ENCODE assay signal across 11 cellular contexts in the genomic region with DNA sequence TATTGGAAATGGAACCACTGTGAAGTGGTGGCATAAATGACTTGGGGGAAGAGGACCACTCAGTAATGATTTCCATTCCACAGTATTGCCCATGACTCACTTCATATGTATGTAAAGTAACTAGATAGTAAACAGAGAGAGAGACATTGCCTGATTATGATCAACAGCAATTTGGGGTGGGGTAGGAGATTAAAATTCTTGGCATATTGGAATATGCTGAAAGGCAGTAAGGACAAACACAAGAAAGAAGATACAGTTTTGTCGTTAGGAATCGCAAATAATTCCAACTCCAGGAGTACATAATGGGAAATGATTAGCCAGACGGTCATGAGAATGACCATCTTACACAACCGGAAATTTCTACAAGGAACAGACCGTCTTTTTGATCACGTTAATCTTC. TPM values are rescaled to one million over a fixed set of nuclear protein-coding genes. Genes with fewer than 3 reads are reported as not detected.
A peak's percentile ranks its signal among the peaks of the same experiment; 100 is the strongest.
DNase-seq lines count a peak whose midpoint lies in the region; ATAC-seq and TF ChIP-seq lines count a peak whose summit lies in the region.
"Had no signal": no experiment of that assay in that cellular context is flagged by ENCODE, and none has a peak within 500 bp of the region (broad histone marks: within the 10 kb centered on the region; RNA-seq: fewer than 3 reads in every experiment).

No MANE protein-coding gene starts in this region.

- no peaks in the 10 kb centered on the region for H3F3A ChIP-seq in GM23338 (replicated peaks; ENCODE audit: low read depth)

- H3K4ac ChIP-seq in mesenchymal stem cell (ENCODE audit: low read depth in 1 of 2, low read length in 2 of 2), result no peak overlapping the region

- H3K27me3 Mint-ChIP-seq in GM23338 (ENCODE audit: insufficient read depth, low read depth, poor library complexity), result peaks cover 5% of the 10 kb centered on the region

- BruUV-seq in A673 (replicated peaks; lab: Mats Ljungman, UMichigan), result no TSS peak

- H3K36me3 ChIP-seq in A673 (ENCODE audit: insufficient read depth, low read length, poor library complexity, severe bottlenecking) (peaks cover 22% of the 10 kb centered on the region), GM23338 (ENCODE audit: insufficient read depth) (no peaks in the 10 kb centered on the region; the same call in 1 of the 2 replicates), mesenchymal stem cell (ENCODE audit: control insufficient read depth in 1 of 2, insufficient read depth in 2 of 2, low read depth in 1 of 2, low read length in 2 of 2) (peaks cover 0 to 18% of the 10 kb centered on the region in 2 experiments)
- H3K36me3 ChIP-seq: MG63 had no signal

- POLR2A ChIA-PET in A673 (lab: Charles Lee; ENCODE audit: low non-redundant PET), result no interaction called here

- no peak overlapping the region; the same call in 1 of the 2 replicates for H3K27ac Mint-ChIP-seq in GM23338
- H3K27ac Mint-ChIP-seq in activated naive CD4-positive, alpha-beta T cell treated with anti-CD3 and anti-CD28 coated beads, Interleukin-2, amount 50 U/mL, for 72 hours, result peak overlapping the region; percentile 96 to 97

- H3K14ac ChIP-seq in mesenchymal stem cell (ENCODE audit: low read length in 2 of 2), result no peak overlapping the region

- TF ChIP-seq CTCF in A673 (conservative IDR thresholded peaks at IDR 0.05; ENCODE audit: low read depth, low read length), result no peak
- TF ChIP-seq CTCF in GM23338 (conservative IDR thresholded peaks at IDR 0.05; ENCODE audit: low read depth in 2 of 2), result no peak
- no peak for TF ChIP-seq CTCF in GM13977 (IDR thresholded peaks at IDR 0.05; ENCODE audit: extremely low read depth, insufficient read depth, missing control alignments)

- no peak overlapping the region for H2BK5ac ChIP-seq in mesenchymal stem cell (ENCODE audit: low read depth, low read length, poor library complexity, severe bottlenecking)

- no peak overlapping the region for H4K91ac ChIP-seq in mesenchymal stem cell (ENCODE audit: low read length)

- H2BK120ac ChIP-seq in mesenchymal stem cell (ENCODE audit: low read depth, low read length), result no peak overlapping the region

- peaks cover 15% of the 10 kb centered on the region for H3K9me2 ChIP-seq in GM23338 (ENCODE audit: insufficient read depth)

- H3K4me3 ChIP-seq in A673 (ENCODE audit: low read depth, low read length, poor library complexity, severe bottlenecking), result no peak overlapping the region
- no peak overlapping the region for H3K4me3 ChIP-seq in GM23338
- H3K4me3 ChIP-seq in mesenchymal stem cell (ENCODE audit: insufficient read depth in 1 of 2, low read depth in 1 of 2, low read length in 2 of 2), result no peak overlapping the region

- H2BK15ac ChIP-seq in mesenchymal stem cell (ENCODE audit: low read depth, poor library complexity, severe bottlenecking), result no peak overlapping the region

- H3K4me1 Mint-ChIP-seq in GM23338, result peaks cover 32% of the 10 kb centered on the region

- in situ Hi-C loops in GM13977 (cut with MboI; ENCODE audit: low pct_unique_long_range_greater_than_20kb, low sequenced_read_pairs, unreplicated experiment), result no loop called here

- no peak overlapping the region for H3K18ac ChIP-seq in mesenchymal stem cell (ENCODE audit: low read depth in 1 of 2, low read length in 2 of 2)

- no peak overlapping the region for H3K4me3 Mint-ChIP-seq in GM23338

- H3K23ac ChIP-seq in mesenchymal stem cell (ENCODE audit: low read length in 2 of 2), result no peak overlapping the region

- no peak for ATAC-seq in GM23338
- ATAC-seq in activated naive CD4-positive, alpha-beta T cell treated with anti-CD3 and anti-CD28 coated beads, Interleukin-2, amount 50 U/mL, for 72 hours, result peak in 1 of 2 donors; percentile 18
- ATAC-seq in HG03342 (IDR thresholded peaks at IDR 0.05; ENCODE audit: unreplicated experiment), result no peak
- ATAC-seq in GM21723 (IDR thresholded peaks at IDR 0.05; ENCODE audit: unreplicated experiment), result no peak

- no peak overlapping the region for H2AK5ac ChIP-seq in mesenchymal stem cell (ENCODE audit: low read length, severe bottlenecking)

- no peaks in the 10 kb centered on the region for H3K79me1 ChIP-seq in mesenchymal stem cell (replicated peaks; ENCODE audit: low read length, poor library complexity, severe bottlenecking)

- DNase-seq in A673 (ENCODE audit: low spot score) (no peak), GM23338 (ENCODE audit: low spot score) (no peak), mesenchymal stem cell (peak; percentile 29), RPMI8226 (no peak), GM13977 (ENCODE audit: low spot score) (no peak)
- DNase-seq in activated naive CD4-positive, alpha-beta T cell treated with anti-CD3 and anti-CD28 coated beads, Interleukin-2, amount 50 U/mL, for 72 hours (ENCODE audit: low spot score in 2 of 2), result no peak
- DNase-seq: CD8-positive, alpha-beta memory T cell; kidney; MG63 had no signal

- no peaks in the 10 kb centered on the region for H3K27me3 ChIP-seq in A673 (replicated peaks; ENCODE audit: insufficient read depth, low read depth, low read length, poor library complexity)
- H3K27me3 ChIP-seq in GM23338 (ENCODE audit: insufficient read depth), result no peaks in the 10 kb centered on the region
- H3K27me3 ChIP-seq in mesenchymal stem cell (ENCODE audit: control insufficient read depth in 1 of 2, insufficient read depth in 1 of 2, low read length in 2 of 2), result no peaks in the 10 kb centered on the region
- H3K27me3 ChIP-seq: MG63 had no signal

- H2AFZ ChIP-seq in GM23338 (peak overlapping the region; percentile 97), mesenchymal stem cell (ENCODE audit: low read depth, low read length) (no peak overlapping the region)

- intact Hi-C loops in A673 (cut with micrococcal nuclease; ENCODE audit: unreplicated experiment), result no loop called here

- peaks cover 30% of the 10 kb centered on the region for H4K20me1 ChIP-seq in GM23338 (replicated peaks; ENCODE audit: insufficient read depth)

- H3K79me2 ChIP-seq in GM23338 (replicated peaks; ENCODE audit: insufficient read depth), result peaks cover 35% of the 10 kb centered on the region

- H3K4me1 ChIP-seq in A673 (ENCODE audit: insufficient read depth, low read length, poor library complexity, severe bottlenecking) (peaks cover 14% of the 10 kb centered on the region), GM23338 (ENCODE audit: insufficient read depth) (peaks cover 26% of the 10 kb centered on the region), mesenchymal stem cell (ENCODE audit: control insufficient read depth, insufficient read depth, low read depth, low read length) (peaks cover 7% of the 10 kb centered on the region)

- H3K9me3 ChIP-seq in A673 (ENCODE audit: low read depth, low read length, poor library complexity, severe bottlenecking), result no peaks in the 10 kb centered on the region
- no peaks in the 10 kb centered on the region for H3K9me3 ChIP-seq in mesenchymal stem cell (ENCODE audit: control insufficient read depth, low read length)
- H3K9me3 ChIP-seq: MG63 had no signal

- CTCF ChIA-PET in A673 (lab: Charles Lee), result no interaction called here

- peaks cover 28% of the 10 kb centered on the region; the same call in 2 of the 3 replicates for H3K36me3 Mint-ChIP-seq in GM23338 (ENCODE audit: low read depth)
- H3K36me3 Mint-ChIP-seq in activated naive CD4-positive, alpha-beta T cell treated with anti-CD3 and anti-CD28 coated beads, Interleukin-2, amount 50 U/mL, for 72 hours, result peaks cover 31 to 75% of the 10 kb centered on the region in 2 donors

- 0 out of 2 replicates have a peak overlapping the region, but pooled peaks have one; percentile 63 for H3K4me2 ChIP-seq in GM23338
- H3K4me2 ChIP-seq in mesenchymal stem cell (ENCODE audit: low read length, poor library complexity, severe bottlenecking), result no peak overlapping the region

- H4K8ac ChIP-seq in mesenchymal stem cell (ENCODE audit: low read length), result no peak overlapping the region

- WGBS in mesenchymal stem cell, result 93% methylated on average over 6 of the region's 6 CpGs

- no peak overlapping the region for H2BK12ac ChIP-seq in mesenchymal stem cell (ENCODE audit: low read length in 2 of 2)

- H3K27ac ChIP-seq in A673 (ENCODE audit: low read depth, low read length, poor library complexity, severe bottlenecking) (peak overlapping the region; percentile 86), GM23338 (ENCODE audit: low read depth) (peak overlapping the region; percentile 72), mesenchymal stem cell (ENCODE audit: low read length, poor library complexity, severe bottlenecking) (no peak overlapping the region)

- H3K9ac ChIP-seq in mesenchymal stem cell (ENCODE audit: low read length), result no peak overlapping the region

- H3K9me3 Mint-ChIP-seq in GM23338, result peaks cover 4% of the 10 kb centered on the region; the same call in 2 of the 3 replicates
- peaks cover 9 to 15% of the 10 kb centered on the region in 2 donors for H3K9me3 Mint-ChIP-seq in activated naive CD4-positive, alpha-beta T cell treated with anti-CD3 and anti-CD28 coated beads, Interleukin-2, amount 50 U/mL, for 72 hours
- H3K9me3 Mint-ChIP-seq: CD8-positive, alpha-beta memory T cell had no signal

TF ChIP-seq in GM23338, 12 proteins besides CTCF, POLR2A, EP300 and RAD21:
- TF ChIP-seq NANOG (IDR thresholded peaks at IDR 0.05; ENCODE audit: borderline replicate concordance) (no peak), ETS1 (IDR thresholded peaks at IDR 0.05) (no peak)

RNA-seq across cellular contexts. Expression of gene HMGCS1, which starts 1.5 kb away (rescaled TPM):
- total RNA-seq in A673 (2021), result 142 and 162 TPM in 2 replicates
- 278 and 339 TPM in 2 replicates for total RNA-seq in GM23338 (2014; rRNA removed; shearing (Covaris generic))
- 152 and 172 TPM in 2 replicates for polyA plus RNA-seq in GM23338 (2016; fragmentation: Nextera tagmentation; extraction: Ambion mirVana)
- total RNA-seq in activated naive CD4-positive, alpha-beta T cell treated with anti-CD3 and anti-CD28 coated beads, Interleukin-2, amount 50 U/mL, for 72 hours, result 100 to 1,000 TPM in 1 of 2 donors, 10 to 100 TPM in 1; 80.0 to 116 TPM
- 252 TPM for polyA plus RNA-seq in mesenchymal stem cell (2013, experiment 1 of 2)
- polyA plus RNA-seq in mesenchymal stem cell (2013, experiment 2 of 2), result 268 TPM
